10 cellular contexts compared by ENCODE assay signal in genomic region chr2:171318463-171318934, GRCh38.
DNase-seq lines count a peak whose midpoint lies in the region; ATAC-seq and TF ChIP-seq lines count a peak whose summit lies in the region.
"Had no signal": no experiment of that assay in that cellular context is flagged by ENCODE, and none has a peak within 500 bp of the region (broad histone marks: within the 10 kb centered on the region; RNA-seq: fewer than 3 reads in every experiment).

No MANE protein-coding gene starts in this region.

- peak overlapping the region; percentile 64 for H3K4me3 Mint-ChIP-seq in T-helper 1 cell treated with Interleukin-12 subunit alpha and Interleukin-12 subunit beta and Interleukin-4 antibody, amounts not matched to agents 30 μg/mL and 1 μg/mL, for 36 hours
- no peak overlapping the region for H3K4me3 Mint-ChIP-seq in osteocyte (ENCODE audit: unreplicated experiment)

- no peaks in the 10 kb centered on the region for H3K27me3 ChIP-seq in trophoblast cell (ENCODE audit: insufficient read depth, low read length)

- no peak overlapping the region for H4K91ac ChIP-seq in trophoblast cell (ENCODE audit: low read depth, low read length)

- DNase-seq in GM12865 (ENCODE audit: low read depth) (peak; percentile 66), fibroblast of peridontal ligament (ENCODE audit: extremely low read depth) (peak; percentile 41), osteocyte (ENCODE audit: extremely low spot score, unreplicated experiment) (no peak), posterior vena cava (ENCODE audit: low spot score) (no peak), trophoblast cell (no peak)
- DNase-seq: NCI-H1105 had no signal

- no peak overlapping the region for H2AFZ ChIP-seq in trophoblast cell (ENCODE audit: insufficient read depth, low read length, poor library complexity)

- H3K14ac ChIP-seq in trophoblast cell (ENCODE audit: low read length): no peak overlapping the region

- H2BK120ac ChIP-seq in trophoblast cell (ENCODE audit: insufficient read depth, low read length, poor library complexity): no peak overlapping the region

- no peak for ATAC-seq in HG02798 (IDR thresholded peaks at IDR 0.05; ENCODE audit: poor library complexity, unreplicated experiment)
- no peak for ATAC-seq in GM21737 (IDR thresholded peaks at IDR 0.05; ENCODE audit: unreplicated experiment)

- no peak overlapping the region for H2BK12ac ChIP-seq in trophoblast cell (ENCODE audit: low read length)

- no peak overlapping the region for H4K8ac ChIP-seq in trophoblast cell (ENCODE audit: low read depth, low read length)

- no peak overlapping the region for H3K4me2 ChIP-seq in trophoblast cell (ENCODE audit: low read length)

- no peaks in the 10 kb centered on the region for H3K79me1 ChIP-seq in trophoblast cell (ENCODE audit: low read length)

- no peak overlapping the region for H2BK5ac ChIP-seq in trophoblast cell (ENCODE audit: low read depth, low read length, poor library complexity)

- H3K9me3 ChIP-seq in trophoblast cell (ENCODE audit: insufficient read depth, low read depth, low read length): no peaks in the 10 kb centered on the region
- H3K9me3 ChIP-seq: mucosa of descending colon had no signal

- TF ChIP-seq CTCF in GM12865 (IDR thresholded peaks at IDR 0.05; ENCODE audit: insufficient read depth, low read depth, low read length, missing control alignments) (no peak), osteocyte (IDR thresholded peaks at IDR 0.05) (no peak)

- H3K4ac ChIP-seq in trophoblast cell (ENCODE audit: low read depth, low read length): no peak overlapping the region

- no peak overlapping the region for H3K27ac ChIP-seq in trophoblast cell (ENCODE audit: low read depth, low read length)

- peaks cover 48% of the 10 kb centered on the region for H3K4me1 Mint-ChIP-seq in T-helper 1 cell treated with Interleukin-12 subunit alpha and Interleukin-12 subunit beta and Interleukin-4 antibody, amounts not matched to agents 30 μg/mL and 1 μg/mL, for 36 hours (ENCODE audit: low read depth)
- peaks cover 35% of the 10 kb centered on the region for H3K4me1 Mint-ChIP-seq in osteocyte (ENCODE audit: unreplicated experiment)

- intact Hi-C loops in posterior vena cava (cut with DNase I): no loop called here

- H3K36me3 Mint-ChIP-seq in T-helper 1 cell treated with Interleukin-12 subunit alpha and Interleukin-12 subunit beta and Interleukin-4 antibody, amounts not matched to agents 30 μg/mL and 1 μg/mL, for 36 hours (ENCODE audit: low read depth): peaks cover 16% of the 10 kb centered on the region
- peaks cover 13% of the 10 kb centered on the region for H3K36me3 Mint-ChIP-seq in osteocyte (ENCODE audit: unreplicated experiment)

- H3K4me3 ChIP-seq in GM12865 (ENCODE audit: low read depth, low read length) (peak overlapping the region; percentile 45), trophoblast cell (ENCODE audit: low read depth, low read length) (no peak overlapping the region)
- H3K4me3 ChIP-seq: mucosa of descending colon had no signal

- H3K18ac ChIP-seq in trophoblast cell (ENCODE audit: low read length): no peak overlapping the region

- H2AK5ac ChIP-seq in trophoblast cell (ENCODE audit: low read length): no peak overlapping the region

- H3K9ac ChIP-seq in trophoblast cell (ENCODE audit: low read length): no peak overlapping the region

- no peaks in the 10 kb centered on the region for H3K4me1 ChIP-seq in trophoblast cell (ENCODE audit: control insufficient read depth in 1 of 2, insufficient read depth in 2 of 2, low read length in 2 of 2)

- no peaks in the 10 kb centered on the region for H3K27me3 Mint-ChIP-seq in T-helper 1 cell treated with Interleukin-12 subunit alpha and Interleukin-12 subunit beta and Interleukin-4 antibody, amounts not matched to agents 30 μg/mL and 1 μg/mL, for 36 hours (ENCODE audit: low read depth)
- no peaks in the 10 kb centered on the region for H3K27me3 Mint-ChIP-seq in osteocyte (ENCODE audit: unreplicated experiment)

- no peak overlapping the region for H3K23ac ChIP-seq in trophoblast cell (ENCODE audit: low read length)

- H3K27ac Mint-ChIP-seq in T-helper 1 cell treated with Interleukin-12 subunit alpha and Interleukin-12 subunit beta and Interleukin-4 antibody, amounts not matched to agents 30 μg/mL and 1 μg/mL, for 36 hours: peak overlapping the region; percentile 91
- H3K27ac Mint-ChIP-seq in osteocyte (ENCODE audit: unreplicated experiment): peak overlapping the region; percentile 27

- H3K9me3 Mint-ChIP-seq in T-helper 1 cell treated with Interleukin-12 subunit alpha and Interleukin-12 subunit beta and Interleukin-4 antibody, amounts not matched to agents 30 μg/mL and 1 μg/mL, for 36 hours: peaks cover 6% of the 10 kb centered on the region
- H3K9me3 Mint-ChIP-seq in osteocyte (ENCODE audit: unreplicated experiment): no peaks in the 10 kb centered on the region

- H4K12ac ChIP-seq in trophoblast cell (ENCODE audit: low read depth, low read length): no peak overlapping the region

- H3K36me3 ChIP-seq in trophoblast cell (ENCODE audit: control insufficient read depth in 1 of 2, insufficient read depth in 2 of 2, low read length in 2 of 2): peaks cover 0 to 2% of the 10 kb centered on the region in 2 experiments

- H3K79me2 ChIP-seq in trophoblast cell (ENCODE audit: control insufficient read depth, insufficient read depth, low read length, poor library complexity): no peaks in the 10 kb centered on the region

- WGBS in trophoblast cell (ENCODE audit: extremely low coverage, insufficient coverage, insufficient read length): no CpG with 5 or more reads among the region's 6 CpGs

Comparison
In these comparisons a context has a peak if more than half of its experiments do, and no peak if none do; other contexts are left out.
1. DNase-seq: peak in GM12865 (single experiment) and fibroblast of peridontal ligament (single experiment); none in osteocyte (single experiment), posterior vena cava (single experiment) and trophoblast cell (0 of 2).